Comparison of ENCODE assay signal across 11 cellular contexts in genomic region chr7:69430502-69431145, GRCh38.
DNase-seq lines count a peak whose midpoint lies in the region; ATAC-seq and TF ChIP-seq lines count a peak whose summit lies in the region.
"Had no signal": no experiment of that assay in that cellular context is flagged by ENCODE, and none has a peak within 500 bp of the region (broad histone marks: within the 10 kb centered on the region; RNA-seq: fewer than 3 reads in every experiment).

No MANE protein-coding gene starts in this region.

- peak overlapping the region; percentile 79 for H3K27ac ChIP-seq in SK-N-MC
- H3K27ac ChIP-seq in uterus = peak overlapping the region; percentile 22 to 53
- H3K27ac ChIP-seq: gastrocnemius medialis had no signal

- H3K27me3 ChIP-seq in uterus = no peaks in the 10 kb centered on the region
- H3K27me3 ChIP-seq: gastrocnemius medialis had no signal

- H3K4me1 Mint-ChIP-seq in T-helper 17 cell = no peaks in the 10 kb centered on the region

- intact Hi-C loops in uterus (cut with DNase I; ENCODE audit: low total_unique reads) = no loop called here

- no peak overlapping the region for H3K4me3 Mint-ChIP-seq in T-helper 17 cell

- no peak for ATAC-seq in T-helper 17 cell

- H3K27me3 Mint-ChIP-seq in T-helper 17 cell = peaks cover 8% of the 10 kb centered on the region

- H3K9me3 ChIP-seq in SK-N-MC (ENCODE audit: low read depth, low read length) = no peaks in the 10 kb centered on the region
- no peaks in the 10 kb centered on the region for H3K9me3 ChIP-seq in uterus
- no peaks in the 10 kb centered on the region for H3K9me3 ChIP-seq in T-helper 17 cell (ENCODE audit: control insufficient read depth, low read length, poor library complexity, severe bottlenecking)
- H3K9me3 ChIP-seq: gastrocnemius medialis had no signal

- TF ChIP-seq POLR2A in uterus (IDR thresholded peaks at IDR 0.05) = no peak

- H3K9ac ChIP-seq in SK-N-MC (ENCODE audit: insufficient read length) = no peak overlapping the region

- no peak overlapping the region for H3K27ac Mint-ChIP-seq in T-helper 17 cell

- TF ChIP-seq CTCF in uterus (IDR thresholded peaks at IDR 0.05) = no peak

- DNase-seq in NCI-H2171 treated with DMSO at 0.1 percent for 48 hours (lab: John Stamatoyannopoulos, UW) = peak; percentile 41
- DNase-seq in NCI-H2171 (lab: John Stamatoyannopoulos, UW) = no peak
- DNase-seq in SK-N-MC (ENCODE audit: low read depth, low spot score) = no peak
- DNase-seq in left kidney (ENCODE audit: low read depth, low spot score) = peak; percentile 80
- peak; percentile 32 to 35 for DNase-seq in uterus
- no peak for DNase-seq in central memory CD4-positive, alpha-beta T cell
- DNase-seq in AML-193 (lab: John Stamatoyannopoulos, UW) = no peak
- no peak for DNase-seq in T-helper 17 cell
- DNase-seq: ACHN; stimulated activated CD4-positive, alpha-beta T cell treated with anti-CD3 and anti-CD28 coated beads, Interleukin-1b, Interleukin-23, amount 100 ng/mL, for 48 hours had no signal

- H3K36me3 ChIP-seq in SK-N-MC (ENCODE audit: insufficient read depth, low read length) (no peaks in the 10 kb centered on the region), uterus (no peaks in the 10 kb centered on the region)
- H3K36me3 ChIP-seq: gastrocnemius medialis had no signal

- peak overlapping the region; percentile 7; the same call in 1 of the 2 replicates for H3K4me3 ChIP-seq in SK-N-MC
- H3K4me3 ChIP-seq in uterus = no peak overlapping the region

- peaks cover 0 to 13% of the 10 kb centered on the region in 2 donors for H3K4me1 ChIP-seq in uterus
- H3K4me1 ChIP-seq: gastrocnemius medialis had no signal

- H3K36me3 Mint-ChIP-seq in T-helper 17 cell (ENCODE audit: low read depth) = no peaks in the 10 kb centered on the region

Comparison
In these comparisons a context has a peak if more than half of its experiments do, and no peak if none do; other contexts are left out.
1. DNase-seq: peak in NCI-H2171 treated with DMSO at 0.1 percent for 48 hours (single experiment), left kidney (single experiment) and uterus (2 of 2); none in NCI-H2171 (single experiment), SK-N-MC (single experiment), central memory CD4-positive, alpha-beta T cell (single experiment), AML-193 (0 of 2) and T-helper 17 cell (0 of 3).